ENCODE assay signal across 14 cellular contexts in genomic region chr2:237315881-237316225, GRCh38.
DNase-seq lines count a peak whose midpoint lies in the region; ATAC-seq and TF ChIP-seq lines count a peak whose summit lies in the region.
"Had no signal": no experiment of that assay in that cellular context is flagged by ENCODE, and none has a peak within 500 bp of the region (broad histone marks: within the 10 kb centered on the region; RNA-seq: fewer than 3 reads in every experiment).

No MANE protein-coding gene starts in this region.

- H3K36me3 ChIP-seq in esophagus (ENCODE audit: control insufficient read depth in 2 of 2, insufficient read depth in 2 of 2, low read length in 1 of 2): no peaks in the 10 kb centered on the region
- no peaks in the 10 kb centered on the region for H3K36me3 ChIP-seq in lower lobe of right lung
- no peaks in the 10 kb centered on the region for H3K36me3 ChIP-seq in skeletal muscle satellite cell (ENCODE audit: insufficient read depth, low read length)

- no peaks in the 10 kb centered on the region for H3K9me3 ChIP-seq in esophagus (ENCODE audit: control insufficient read depth in 2 of 2, insufficient read depth in 1 of 2, low read depth in 1 of 2, low read length in 1 of 2)
- H3K9me3 ChIP-seq in lower lobe of right lung: no peaks in the 10 kb centered on the region
- no peaks in the 10 kb centered on the region for H3K9me3 ChIP-seq in skeletal muscle satellite cell (replicated peaks; ENCODE audit: low read length)

- H3K27ac ChIP-seq in esophagus (ENCODE audit: low read depth in 2 of 2, low read length in 1 of 2) (peak overlapping the region; percentile 40 to 56), lower lobe of right lung (peak overlapping the region; percentile 72)

- TF ChIP-seq CTCF in lower lobe of right lung (IDR thresholded peaks at IDR 0.05): no peak

- no peaks in the 10 kb centered on the region for H3K27me3 ChIP-seq in esophagus (ENCODE audit: control insufficient read depth in 1 of 2, insufficient read depth in 2 of 2, low read length in 2 of 2)
- H3K27me3 ChIP-seq in lower lobe of right lung (ENCODE audit: low read depth): no peaks in the 10 kb centered on the region
- no peaks in the 10 kb centered on the region for H3K27me3 ChIP-seq in skeletal muscle satellite cell (ENCODE audit: control insufficient read depth, insufficient read depth, low read length)

- H3K9ac ChIP-seq in skeletal muscle satellite cell (ENCODE audit: low read depth, low read length): peak overlapping the region; percentile 67

- no peak overlapping the region for H3K4me2 ChIP-seq in skeletal muscle satellite cell (ENCODE audit: low read length)

- H3K4me1 ChIP-seq in esophagus (ENCODE audit: control insufficient read depth in 2 of 2, insufficient read depth in 2 of 2, low read length in 1 of 2): peaks cover 0 to 8% of the 10 kb centered on the region in 2 donors
- H3K4me1 ChIP-seq in lower lobe of right lung: peaks cover 24% of the 10 kb centered on the region
- peaks cover 32% of the 10 kb centered on the region for H3K4me1 ChIP-seq in skeletal muscle satellite cell (ENCODE audit: control insufficient read depth, insufficient read depth, low read length)

- peak; percentile 52 for DNase-seq in EH (ENCODE audit: low read depth)
- no peak for DNase-seq in lower lobe of right lung
- DNase-seq in effector CD4-positive, alpha-beta T cell: no peak
- no peak for DNase-seq in OCI-M2 (lab: John Stamatoyannopoulos, UW; ENCODE audit: unreplicated experiment)
- no peak for DNase-seq in cerebellar cortex (ENCODE audit: low spot score)
- DNase-seq: activated CD4-positive, alpha-beta T cell treated with anti-CD3 and anti-CD28 coated beads, Interleukin-2, amount 10 ng/mL, durations not matched to agents 7 days and 5 days; DMS53; MM.1S; stimulated activated CD4-positive, alpha-beta T cell treated with anti-CD3 and anti-CD28 coated beads, Interleukin-4, amount 100 ng/mL, for 4 hours; stimulated activated naive CD8-positive, alpha-beta T cell treated with anti-CD3 and anti-CD28 coated beads, Interleukin-15, amount 100 ng/mL, for 72 hours; T-helper 2 cell had no signal

- 43 to 59% methylated on average over 6 of the region's 6 CpGs for WGBS in esophagus, 2 donors

- peak in 1 of 2 donors; percentile 43 for ATAC-seq in lower lobe of right lung
- ATAC-seq in GM21390 (IDR thresholded peaks at IDR 0.05; ENCODE audit: unreplicated experiment): no peak
- ATAC-seq: stimulated activated naive CD8-positive, alpha-beta T cell treated with anti-CD3 and anti-CD28 coated beads, Interleukin-15, amount 100 ng/mL, for 72 hours had no signal

- H3K4me3 ChIP-seq in esophagus (ENCODE audit: low read depth in 1 of 2, low read length in 2 of 2) (no peak overlapping the region), lower lobe of right lung (no peak overlapping the region), skeletal muscle satellite cell (ENCODE audit: low read length) (no peak overlapping the region)

- intact Hi-C loops in lower lobe of right lung (cut with DNase I): no loop called here
